In genomic region chr4:25223770-25224375, GRCh38 we compare ENCODE assay signal across 10 cellular contexts. TPM values are rescaled to one million over a fixed set of nuclear protein-coding genes. Genes with fewer than 3 reads are reported as not detected.
DNase-seq lines count a peak whose midpoint lies in the region; ATAC-seq and TF ChIP-seq lines count a peak whose summit lies in the region.
"Had no signal": no experiment of that assay in that cellular context is flagged by ENCODE, and none has a peak within 500 bp of the region (broad histone marks: within the 10 kb centered on the region; RNA-seq: fewer than 3 reads in every experiment).

No MANE protein-coding gene starts in this region.

- CTCF ChIA-PET in mammary epithelial cell (lab: Charles Lee; ENCODE audit: low non-redundant PET): no interaction called here

- H2BK5ac ChIP-seq in mesenchymal stem cell (ENCODE audit: low read depth, low read length, poor library complexity, severe bottlenecking): no peak overlapping the region

- H3K9me3 ChIP-seq in mammary epithelial cell (replicated peaks; ENCODE audit: insufficient read depth, low read length) (peaks cover 10% of the 10 kb centered on the region), mesenchymal stem cell (ENCODE audit: control insufficient read depth, low read length) (peaks cover 34% of the 10 kb centered on the region)

- H4K8ac ChIP-seq in mesenchymal stem cell (ENCODE audit: low read length): no peak overlapping the region

- intact Hi-C loops in mammary epithelial cell (cut with micrococcal nuclease): no loop called here

- H4K91ac ChIP-seq in mesenchymal stem cell (ENCODE audit: low read length): no peak overlapping the region

- H3K9ac ChIP-seq in mammary epithelial cell (ENCODE audit: insufficient read depth, low read length) (no peak overlapping the region), mesenchymal stem cell (ENCODE audit: low read length) (no peak overlapping the region)

- no peak for ATAC-seq in HG02798 (IDR thresholded peaks at IDR 0.05; ENCODE audit: poor library complexity, unreplicated experiment)

- H3K27me3 ChIP-seq in mammary epithelial cell (ENCODE audit: insufficient read depth, low read length): no peaks in the 10 kb centered on the region
- H3K27me3 ChIP-seq in mesenchymal stem cell (ENCODE audit: control insufficient read depth in 1 of 2, insufficient read depth in 1 of 2, low read length in 2 of 2): no peaks in the 10 kb centered on the region
- H3K27me3 ChIP-seq: neutrophil had no signal

- DNase-seq in NCI-H526 (lab: John Stamatoyannopoulos, UW) (peak; percentile 2 to 26), NCI-H526 treated with DMSO at 0.1 percent for 48 hours (lab: John Stamatoyannopoulos, UW) (no peak), LHCN-M2 (ENCODE audit: low read depth) (peak; percentile 42), mammary epithelial cell (peak; percentile 40), mesenchymal stem cell (peak; percentile 30), NK-92 (lab: John Stamatoyannopoulos, UW; ENCODE audit: unreplicated experiment) (no peak), GM03348 (ENCODE audit: low spot score) (no peak)
- DNase-seq: NCI-H1092 treated with DMSO at 0.1 percent for 48 hours had no signal

- H3K4me2 ChIP-seq in mammary epithelial cell (ENCODE audit: insufficient read depth, low read depth, low read length) (no peak overlapping the region), mesenchymal stem cell (ENCODE audit: low read length, poor library complexity, severe bottlenecking) (no peak overlapping the region)

- H3K23ac ChIP-seq in mesenchymal stem cell (ENCODE audit: low read length in 2 of 2): no peak overlapping the region

- H3K14ac ChIP-seq in mesenchymal stem cell (ENCODE audit: low read length in 2 of 2): no peak overlapping the region

- dilution Hi-C loops in mammary epithelial cell (cut with HindIII; ENCODE audit: low sequenced_read_pairs): no loop called here

- TF ChIP-seq CTCF in mammary epithelial cell (conservative IDR thresholded peaks at IDR 0.05 in 1 of 2, IDR thresholded peaks at IDR 0.05 in 1 of 2; ENCODE audit: extremely low read depth in 1 of 2, insufficient read depth in 1 of 2, low read depth in 1 of 2, low read length in 2 of 2): no peak

- H2BK12ac ChIP-seq in mesenchymal stem cell (ENCODE audit: low read length in 2 of 2): no peak overlapping the region

- H3K27ac ChIP-seq in mammary epithelial cell (ENCODE audit: insufficient read depth, low read depth, low read length): no peak overlapping the region
- no peak overlapping the region for H3K27ac ChIP-seq in mesenchymal stem cell (ENCODE audit: low read length, poor library complexity, severe bottlenecking)
- H3K27ac ChIP-seq: neutrophil had no signal

- H3K4me1 ChIP-seq in mammary epithelial cell (ENCODE audit: insufficient read depth, low read length): no peaks in the 10 kb centered on the region
- H3K4me1 ChIP-seq in mesenchymal stem cell (ENCODE audit: control insufficient read depth, insufficient read depth, low read depth, low read length): no peaks in the 10 kb centered on the region

- no peaks in the 10 kb centered on the region for H3K79me2 ChIP-seq in mammary epithelial cell (ENCODE audit: insufficient read depth, low read length)

- in situ Hi-C loops in mammary epithelial cell (cut with MboI; ENCODE audit: low sequenced_read_pairs in 2 of 2): no loop called here

- 58% methylated on average over 8 of the region's 9 CpGs for WGBS in mammary epithelial cell (ENCODE audit: low coverage, missing lambda C conversion rate)
- WGBS in mesenchymal stem cell: 80% methylated on average over 5 of the region's 9 CpGs

- no peak overlapping the region for H2AK5ac ChIP-seq in mesenchymal stem cell (ENCODE audit: low read length, severe bottlenecking)

- no peak overlapping the region for H2BK120ac ChIP-seq in mesenchymal stem cell (ENCODE audit: low read depth, low read length)

- H2AFZ ChIP-seq in mammary epithelial cell (ENCODE audit: low read depth, low read length) (no peak overlapping the region), mesenchymal stem cell (ENCODE audit: low read depth, low read length) (no peak overlapping the region)

- H3K4me3 ChIP-seq in mammary epithelial cell (replicated peaks in 1 of 3; ENCODE audit: insufficient read depth in 1 of 3, low read depth in 2 of 3, low read length in 3 of 3) (no peak overlapping the region), mesenchymal stem cell (ENCODE audit: insufficient read depth in 1 of 2, low read depth in 1 of 2, low read length in 2 of 2) (no peak overlapping the region)

- H3K18ac ChIP-seq in mesenchymal stem cell (ENCODE audit: low read depth in 1 of 2, low read length in 2 of 2): no peak overlapping the region

- no peak overlapping the region for H2BK15ac ChIP-seq in mesenchymal stem cell (ENCODE audit: low read depth, poor library complexity, severe bottlenecking)

- H3K36me3 ChIP-seq in mammary epithelial cell (ENCODE audit: insufficient read depth, low read length): no peaks in the 10 kb centered on the region
- H3K36me3 ChIP-seq in mesenchymal stem cell (ENCODE audit: control insufficient read depth in 1 of 2, insufficient read depth in 2 of 2, low read depth in 1 of 2, low read length in 2 of 2): no peaks in the 10 kb centered on the region
- H3K36me3 ChIP-seq: neutrophil had no signal

- no peaks in the 10 kb centered on the region for H3K79me1 ChIP-seq in mesenchymal stem cell (replicated peaks; ENCODE audit: low read length, poor library complexity, severe bottlenecking)

- no peak overlapping the region for H3K4ac ChIP-seq in mesenchymal stem cell (ENCODE audit: low read depth in 1 of 2, low read length in 2 of 2)

- H4K20me1 ChIP-seq in mammary epithelial cell (ENCODE audit: insufficient read depth, low read length): no peaks in the 10 kb centered on the region

- BruUV-seq in mammary epithelial cell (replicated peaks; lab: Mats Ljungman, UMichigan): no TSS peak

RNA-seq across cellular contexts. Expression of gene PI4K2B, which starts 10.0 kb away (rescaled TPM):
- total RNA-seq in LHCN-M2 (2014; rRNA removed) (44.3 and 45.7 TPM in 2 replicates), mammary epithelial cell (10 to 100 TPM; 19.0 to 28.2 TPM)
- 8.4 TPM for polyA plus RNA-seq in LHCN-M2 (2012)
- polyA plus RNA-seq in mammary epithelial cell: 7.8 TPM
- 2.1 TPM for polyA minus RNA-seq in mammary epithelial cell
- 13.6 TPM for polyA plus RNA-seq in mesenchymal stem cell (2013, experiment 1 of 2)
- polyA plus RNA-seq in mesenchymal stem cell (2013, experiment 2 of 2): 13.9 TPM

Comparison
In these comparisons a context has a peak if more than half of its experiments do, and no peak if none do; other contexts are left out.
1. DNase-seq: peak in NCI-H526 (2 of 2), LHCN-M2 (single experiment), mammary epithelial cell (single experiment) and mesenchymal stem cell (single experiment); none in NCI-H526 treated with DMSO at 0.1 percent for 48 hours (single experiment), NK-92 (single experiment) and GM03348 (single experiment).